In genomic region chr3:31253782-31254181, GRCh38 we compare ENCODE assay signal across 21 cellular contexts.
DNase-seq lines count a peak whose midpoint lies in the region; ATAC-seq and TF ChIP-seq lines count a peak whose summit lies in the region.
"Had no signal": no experiment of that assay in that cellular context is flagged by ENCODE, and none has a peak within 500 bp of the region (broad histone marks: within the 10 kb centered on the region; RNA-seq: fewer than 3 reads in every experiment).

No MANE protein-coding gene starts in this region.

- H3K9me3 Mint-ChIP-seq in T-helper 2 cell treated with Interferon-gamma antibody and Interleukin-4, amounts not matched to agents 5 μg/mL and 100 μg/mL, for 36 hours, result peaks cover 14% of the 10 kb centered on the region
- H3K9me3 Mint-ChIP-seq: immature natural killer cell; naive thymus-derived CD8-positive, alpha-beta T cell had no signal

- H3K4me3 Mint-ChIP-seq in T-helper 2 cell treated with Interferon-gamma antibody and Interleukin-4, amounts not matched to agents 5 μg/mL and 100 μg/mL, for 36 hours, result peak overlapping the region; percentile 25
- H3K4me3 Mint-ChIP-seq: immature natural killer cell; naive thymus-derived CD8-positive, alpha-beta T cell had no signal

- peaks cover 38% of the 10 kb centered on the region for H3K4me1 Mint-ChIP-seq in T-helper 2 cell treated with Interferon-gamma antibody and Interleukin-4, amounts not matched to agents 5 μg/mL and 100 μg/mL, for 36 hours (ENCODE audit: low read depth)
- H3K4me1 Mint-ChIP-seq: immature natural killer cell had no signal

- peak; percentile 22 to 25 for ATAC-seq in activated CD4-positive, CD25-positive, alpha-beta regulatory T cell treated with anti-CD3 and anti-CD28 coated beads, Interleukin-2, amount 50 U/mL, for 24 hours
- ATAC-seq in HG02981 (IDR thresholded peaks at IDR 0.05; ENCODE audit: unreplicated experiment) (no peak), left ventricle myocardium superior (no peak), HG03354 (IDR thresholded peaks at IDR 0.05; ENCODE audit: poor library complexity, severe bottlenecking, unreplicated experiment) (no peak)
- ATAC-seq: naive thymus-derived CD8-positive, alpha-beta T cell; SK-N-SH treated with all-trans-retinoic acid at 6 μM for 48 hours had no signal

- H3K4me3 ChIP-seq in cardiac fibroblast (replicated peaks in 1 of 2; ENCODE audit: low read depth in 2 of 2, low read length in 2 of 2), result no peak overlapping the region
- H3K4me3 ChIP-seq: ascending aorta, lung, Peyer's patch, skin epidermis had no signal

- no peak for DNase-seq in activated CD4-positive, CD25-positive, alpha-beta regulatory T cell treated with anti-CD3 and anti-CD28 coated beads, Interleukin-2, amount 50 U/mL, for 72 hours
- DNase-seq in CD1c-positive myeloid dendritic cell (ENCODE audit: extremely low spot score) (peak; percentile 35), cardiac fibroblast (ENCODE audit: low read depth in 2 of 2) (peak; percentile 9 to 54), left ventricle myocardium superior (no peak)
- no peak for DNase-seq in T-helper 2 cell treated with Interferon-gamma antibody and Interleukin-4, amounts not matched to agents 5 μg/mL and 100 μg/mL, for 36 hours (ENCODE audit: low spot score)
- DNase-seq: 8988T; DMS79 treated with DMSO at 0.1 percent for 48 hours; glutamatergic neuron; immature natural killer cell; naive thymus-derived CD8-positive, alpha-beta T cell; NCI-H524 treated with DMSO at 0.1 percent for 48 hours; Peyer's patch; WERI-Rb-1 had no signal

- H3K27me3 Mint-ChIP-seq in T-helper 2 cell treated with Interferon-gamma antibody and Interleukin-4, amounts not matched to agents 5 μg/mL and 100 μg/mL, for 36 hours (ENCODE audit: low read depth), result peaks cover 3% of the 10 kb centered on the region
- H3K27me3 Mint-ChIP-seq: naive thymus-derived CD8-positive, alpha-beta T cell had no signal

- intact Hi-C loops in left ventricle myocardium superior (cut with micrococcal nuclease), result no loop called here

- H3K27ac Mint-ChIP-seq in T-helper 2 cell treated with Interferon-gamma antibody and Interleukin-4, amounts not matched to agents 5 μg/mL and 100 μg/mL, for 36 hours, result peak overlapping the region; percentile 24
- H3K27ac Mint-ChIP-seq: immature natural killer cell had no signal

- H3K36me3 Mint-ChIP-seq in T-helper 2 cell treated with Interferon-gamma antibody and Interleukin-4, amounts not matched to agents 5 μg/mL and 100 μg/mL, for 36 hours (ENCODE audit: low read depth), result peaks cover 9% of the 10 kb centered on the region
- H3K36me3 Mint-ChIP-seq: CD4-positive, CD25-positive, alpha-beta regulatory T cell; naive thymus-derived CD8-positive, alpha-beta T cell had no signal

- no peak for TF ChIP-seq CTCF in cardiac fibroblast (IDR thresholded peaks at IDR 0.05; ENCODE audit: low read depth, low read length)

Comparison
In these comparisons a context has a peak if more than half of its experiments do, and no peak if none do; other contexts are left out.
1. ATAC-seq: peak in activated CD4-positive, CD25-positive, alpha-beta regulatory T cell treated with anti-CD3 and anti-CD28 coated beads, Interleukin-2, amount 50 U/mL, for 24 hours (2 of 2); none in HG02981 (single experiment), left ventricle myocardium superior (single experiment) and HG03354 (single experiment).
2. DNase-seq: peak in CD1c-positive myeloid dendritic cell (single experiment) and cardiac fibroblast (2 of 2); none in activated CD4-positive, CD25-positive, alpha-beta regulatory T cell treated with anti-CD3 and anti-CD28 coated beads, Interleukin-2, amount 50 U/mL, for 72 hours (single experiment), T-helper 2 cell treated with Interferon-gamma antibody and Interleukin-4, amounts not matched to agents 5 μg/mL and 100 μg/mL, for 36 hours (single experiment) and left ventricle myocardium superior (single experiment).